ENCODE assay signal across 1 cellular context in genomic region chr17:4948997-4949320, GRCh38.
A peak's percentile ranks its signal among the peaks of the same experiment; 100 is the strongest.
TF ChIP-seq lines count a peak whose summit lies in the region.

No MANE protein-coding gene starts in this region.

TF ChIP-seq in IMR-90, 13 proteins besides CTCF, POLR2A, EP300 and RAD21:
- no peak for TF ChIP-seq USF2 (IDR thresholded peaks at IDR 0.05; ENCODE audit: low read depth, low read length)
- TF ChIP-seq NFE2L2 (IDR thresholded peaks at IDR 0.05; ENCODE audit: low read depth, low read length): no peak
- TF ChIP-seq BHLHE40 (IDR thresholded peaks at IDR 0.05; ENCODE audit: low read depth, low read length): peak; percentile 41; the same call in 1 of the 2 replicates
- no peak for TF ChIP-seq CEBPB (IDR thresholded peaks at IDR 0.05; ENCODE audit: low read depth, low read length)
- TF ChIP-seq MXI1 (IDR thresholded peaks at IDR 0.05; ENCODE audit: borderline replicate concordance, low read depth, low read length): 0 out of 2 replicates have a peak, but pooled peaks have one; percentile 36
- no peak for TF ChIP-seq RFX5 (IDR thresholded peaks at IDR 0.05; ENCODE audit: low read depth, low read length)
- no peak for TF ChIP-seq SMC3 (IDR thresholded peaks at IDR 0.05; ENCODE audit: low read depth, low read length)
- no peak for TF ChIP-seq CHD1 (IDR thresholded peaks at IDR 0.05; ENCODE audit: low read depth, low read length)
- no peak for TF ChIP-seq ELK1 (IDR thresholded peaks at IDR 0.05; ENCODE audit: borderline replicate concordance, low read depth, low read length)
- TF ChIP-seq MAFK (IDR thresholded peaks at IDR 0.05; ENCODE audit: low read depth, low read length): no peak
- peak; percentile 37 for TF ChIP-seq RCOR1 (IDR thresholded peaks at IDR 0.05; ENCODE audit: insufficient replicate concordance, low read length)
- TF ChIP-seq FOS (IDR thresholded peaks at IDR 0.05; ENCODE audit: low read depth, low read length): no peak
- TF ChIP-seq MAZ (IDR thresholded peaks at IDR 0.05; ENCODE audit: borderline replicate concordance, low read depth, low read length): no peak
TF ChIP-seq in IMR-90: peak in this region for 3.
